In the genomic region with DNA sequence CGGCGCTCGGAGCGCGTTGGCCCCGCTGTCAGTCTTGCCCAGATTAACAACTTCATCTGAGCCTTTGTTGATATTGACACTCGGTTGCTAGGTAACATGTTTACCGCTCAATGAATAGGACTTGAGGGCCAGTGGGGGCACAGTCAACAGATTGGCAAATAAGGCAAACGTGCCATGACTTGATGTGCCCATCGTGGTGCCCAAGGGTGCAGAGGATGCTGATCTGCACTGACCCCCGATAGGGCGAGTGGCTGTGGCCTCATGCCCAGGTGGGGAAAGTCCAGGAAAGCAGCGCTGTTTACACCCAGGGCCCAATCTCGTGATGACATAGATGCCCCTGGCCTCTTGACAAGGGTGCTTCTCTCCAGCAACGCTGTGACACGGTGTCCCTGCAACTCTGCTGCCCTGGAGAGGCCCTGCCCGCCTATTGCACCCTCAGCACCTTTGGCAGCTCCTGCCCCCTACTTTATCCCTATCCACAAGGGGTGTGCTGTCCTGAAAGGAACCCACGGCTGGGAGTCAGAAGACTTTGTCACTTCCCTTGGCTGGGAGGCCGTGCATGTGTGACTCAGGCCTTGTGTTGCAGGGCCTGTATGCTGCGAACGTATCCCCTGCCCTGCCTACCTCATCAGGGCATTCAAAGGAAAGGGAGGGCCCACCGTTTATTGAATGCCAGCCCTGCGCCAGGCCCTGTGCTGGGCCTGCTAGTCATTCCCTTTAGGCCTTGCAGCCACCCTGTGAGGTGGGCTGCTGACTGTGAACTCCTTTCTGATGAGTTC, we compare ENCODE assay signal across 12 cellular contexts.
DNase-seq lines count a peak whose midpoint lies in the region; ATAC-seq, FAIRE-seq and TF ChIP-seq lines count a peak whose summit lies in the region.
"Had no signal": no experiment of that assay in that cellular context is flagged by ENCODE, and none has a peak within 500 bp of the region (broad histone marks: within the 10 kb centered on the region; RNA-seq: fewer than 3 reads in every experiment).

No MANE protein-coding gene starts in this region.

- H3K36me3 ChIP-seq in GM23338 (ENCODE audit: insufficient read depth) (no peaks in the 10 kb centered on the region), bronchial epithelial cell (ENCODE audit: control insufficient read depth, insufficient read depth, low read length) (no peaks in the 10 kb centered on the region)
- H3K36me3 ChIP-seq: uterus had no signal

- H3K27me3 ChIP-seq in GM23338 (ENCODE audit: insufficient read depth) (no peaks in the 10 kb centered on the region), bronchial epithelial cell (ENCODE audit: control insufficient read depth, insufficient read depth, low read length) (no peaks in the 10 kb centered on the region)
- H3K27me3 ChIP-seq: uterus had no signal

- no peaks in the 10 kb centered on the region for H4K20me1 ChIP-seq in GM23338 (replicated peaks; ENCODE audit: insufficient read depth)

- H3K9me2 ChIP-seq in GM23338 (ENCODE audit: insufficient read depth), result no peaks in the 10 kb centered on the region

- no peaks in the 10 kb centered on the region for H3F3A ChIP-seq in GM23338 (replicated peaks; ENCODE audit: low read depth)

- no peaks in the 10 kb centered on the region for H3K36me3 Mint-ChIP-seq in GM23338 (ENCODE audit: low read depth)
- no peaks in the 10 kb centered on the region for H3K36me3 Mint-ChIP-seq in immature natural killer cell
- no peaks in the 10 kb centered on the region for H3K36me3 Mint-ChIP-seq in natural killer cell

- no peak overlapping the region for H3K27ac Mint-ChIP-seq in GM23338
- H3K27ac Mint-ChIP-seq in immature natural killer cell, result no peak overlapping the region
- no peak overlapping the region for H3K27ac Mint-ChIP-seq in natural killer cell
- H3K27ac Mint-ChIP-seq: activated CD8-positive, alpha-beta T cell treated with anti-CD3 and anti-CD28 coated beads, Interleukin-2, amount 10 ng/mL, durations not matched to agents 7 days and 5 days; T-helper 2 cell treated with Interferon-gamma antibody and Interleukin-4, amounts not matched to agents 5 μg/mL and 100 μg/mL, for 36 hours had no signal

- FAIRE-seq in bronchial epithelial cell (lab: Jason Lieb, UNC), result peak; percentile 28

- intact Hi-C loops in natural killer cell (cut with micrococcal nuclease), result no loop called here

- H2AFZ ChIP-seq in GM23338, result no peak overlapping the region

- H3K4me2 ChIP-seq in GM23338, result no peak overlapping the region

- H3K4me3 Mint-ChIP-seq in GM23338, result no peak overlapping the region
- no peak overlapping the region for H3K4me3 Mint-ChIP-seq in immature natural killer cell
- H3K4me3 Mint-ChIP-seq in natural killer cell, result no peak overlapping the region
- H3K4me3 Mint-ChIP-seq: activated CD8-positive, alpha-beta T cell treated with anti-CD3 and anti-CD28 coated beads, Interleukin-2, amount 10 ng/mL, durations not matched to agents 7 days and 5 days; T-helper 2 cell treated with Interferon-gamma antibody and Interleukin-4, amounts not matched to agents 5 μg/mL and 100 μg/mL, for 36 hours had no signal

- no peaks in the 10 kb centered on the region for H3K4me1 ChIP-seq in GM23338 (ENCODE audit: insufficient read depth)
- H3K4me1 ChIP-seq: uterus had no signal

- peaks cover 15% of the 10 kb centered on the region for H3K27me3 Mint-ChIP-seq in GM23338 (ENCODE audit: insufficient read depth, low read depth, poor library complexity)
- peaks cover 0 to 4% (median 2%) of the 10 kb centered on the region in 3 donors for H3K27me3 Mint-ChIP-seq in immature natural killer cell (ENCODE audit: low read depth in 3 of 3)
- H3K27me3 Mint-ChIP-seq in natural killer cell (ENCODE audit: low read depth in 2 of 2), result peaks cover 0 to 3% of the 10 kb centered on the region in 2 donors

- H3K9me3 Mint-ChIP-seq in GM23338 (no peaks in the 10 kb centered on the region; the same call in 2 of the 3 replicates), immature natural killer cell (no peaks in the 10 kb centered on the region), natural killer cell (no peaks in the 10 kb centered on the region)
- H3K9me3 Mint-ChIP-seq: T-helper 2 cell treated with Interferon-gamma antibody and Interleukin-4, amounts not matched to agents 5 μg/mL and 100 μg/mL, for 36 hours had no signal

- TF ChIP-seq CTCF in GM23338 (conservative IDR thresholded peaks at IDR 0.05; ENCODE audit: low read depth in 2 of 2) (no peak), bronchial epithelial cell (IDR thresholded peaks at IDR 0.05; ENCODE audit: insufficient read depth, low read length, severe bottlenecking) (no peak), natural killer cell (IDR thresholded peaks at IDR 0.05) (no peak)

- no peak overlapping the region for H3K4me3 ChIP-seq in GM23338
- no peak overlapping the region for H3K4me3 ChIP-seq in bronchial epithelial cell (ENCODE audit: low read depth, low read length)
- H3K4me3 ChIP-seq: uterus had no signal

- DNase-seq in A172 (ENCODE audit: low spot score), result peak; percentile 48
- DNase-seq in GM23338 (ENCODE audit: low spot score), result peak; percentile 28
- peak; percentile 77 for DNase-seq in bronchial epithelial cell (ENCODE audit: low read depth)
- peak; percentile 31 for DNase-seq in left kidney (ENCODE audit: low read depth, low spot score)
- DNase-seq in immature natural killer cell, result no peak
- DNase-seq in SKM-1 (lab: John Stamatoyannopoulos, UW; ENCODE audit: unreplicated experiment), result no peak
- no peak for DNase-seq in natural killer cell
- DNase-seq: activated CD8-positive, alpha-beta T cell treated with anti-CD3 and anti-CD28 coated beads, Interleukin-2, amount 10 ng/mL, durations not matched to agents 7 days and 5 days; islet precursor cell; uterus had no signal

- H3K4me1 Mint-ChIP-seq in GM23338 (peaks cover 4% of the 10 kb centered on the region; the same call in 2 of the 3 replicates), immature natural killer cell (no peaks in the 10 kb centered on the region), natural killer cell (no peaks in the 10 kb centered on the region)

- no peak overlapping the region for H3K27ac ChIP-seq in GM23338 (ENCODE audit: low read depth)
- H3K27ac ChIP-seq: uterus had no signal

- no peaks in the 10 kb centered on the region for H3K79me2 ChIP-seq in GM23338 (replicated peaks; ENCODE audit: insufficient read depth)

- ATAC-seq in GM23338 (no peak), GM19328 (IDR thresholded peaks at IDR 0.05; ENCODE audit: unreplicated experiment) (no peak), natural killer cell (no peak)
- ATAC-seq: activated CD8-positive, alpha-beta T cell treated with anti-CD3 and anti-CD28 coated beads, Interleukin-2, amount 10 ng/mL, durations not matched to agents 7 days and 5 days had no signal

TF ChIP-seq in GM23338, 12 proteins besides CTCF, POLR2A, EP300 and RAD21 (continues in another document):
- TF ChIP-seq, protein P1, sequence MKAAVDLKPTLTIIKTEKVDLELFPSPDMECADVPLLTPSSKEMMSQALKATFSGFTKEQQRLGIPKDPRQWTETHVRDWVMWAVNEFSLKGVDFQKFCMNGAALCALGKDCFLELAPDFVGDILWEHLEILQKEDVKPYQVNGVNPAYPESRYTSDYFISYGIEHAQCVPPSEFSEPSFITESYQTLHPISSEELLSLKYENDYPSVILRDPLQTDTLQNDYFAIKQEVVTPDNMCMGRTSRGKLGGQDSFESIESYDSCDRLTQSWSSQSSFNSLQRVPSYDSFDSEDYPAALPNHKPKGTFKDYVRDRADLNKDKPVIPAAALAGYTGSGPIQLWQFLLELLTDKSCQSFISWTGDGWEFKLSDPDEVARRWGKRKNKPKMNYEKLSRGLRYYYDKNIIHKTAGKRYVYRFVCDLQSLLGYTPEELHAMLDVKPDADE (IDR thresholded peaks at IDR 0.05), result no peak
- no peak for TF ChIP-seq EZH2phosphoT487 (IDR thresholded peaks at IDR 0.05; ENCODE audit: unreplicated experiment)
- TF ChIP-seq POLR2AphosphoS5 (IDR thresholded peaks at IDR 0.05; ENCODE audit: low read depth), result no peak
- TF ChIP-seq EZH2 (IDR thresholded peaks at IDR 0.05; ENCODE audit: low read depth, unreplicated experiment), result no peak
- no peak for TF ChIP-seq NANOG (IDR thresholded peaks at IDR 0.05; ENCODE audit: borderline replicate concordance)

Comparison
In these comparisons a context has a peak if more than half of its experiments do, and no peak if none do; other contexts are left out.
1. DNase-seq: peak in A172 (single experiment), GM23338 (single experiment), bronchial epithelial cell (single experiment) and left kidney (single experiment); none in immature natural killer cell (0 of 3), SKM-1 (single experiment) and natural killer cell (single experiment).